Comparison of ENCODE assay signal across 22 cellular contexts in the genomic region with DNA sequence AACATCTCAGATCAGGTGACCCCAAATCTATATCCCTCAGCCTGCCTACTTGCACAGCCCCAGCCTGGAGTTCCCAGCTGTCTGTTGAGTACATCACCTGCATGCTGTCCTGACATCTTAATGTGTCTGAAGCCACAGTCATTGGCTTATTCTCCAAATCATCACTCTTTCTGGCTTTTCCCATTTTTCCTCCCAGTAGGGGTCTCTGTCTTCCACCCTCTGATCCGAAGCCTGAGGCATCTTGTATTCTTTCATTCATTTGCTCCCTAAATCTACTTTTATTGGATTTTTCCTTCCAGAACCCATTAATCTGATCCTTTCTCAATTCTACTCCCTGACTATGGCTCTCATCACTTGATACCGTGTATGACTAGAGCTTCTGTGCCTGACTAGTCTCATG.
DNase-seq lines count a peak whose midpoint lies in the region; ATAC-seq, FAIRE-seq and TF ChIP-seq lines count a peak whose summit lies in the region.
"Had no signal": no experiment of that assay in that cellular context is flagged by ENCODE, and none has a peak within 500 bp of the region (broad histone marks: within the 10 kb centered on the region; RNA-seq: fewer than 3 reads in every experiment).

No MANE protein-coding gene starts in this region.

- H3K27me3 ChIP-seq in HepG2 (ENCODE audit: control insufficient read depth in 1 of 2, insufficient read depth in 2 of 2, low read length in 2 of 2): no peaks in the 10 kb centered on the region
- no peaks in the 10 kb centered on the region for H3K27me3 ChIP-seq in right lobe of liver
- no peaks in the 10 kb centered on the region for H3K27me3 ChIP-seq in endodermal cell (ENCODE audit: control insufficient read depth, insufficient read depth, low read length, poor library complexity, severe bottlenecking)
- H3K27me3 ChIP-seq in body of pancreas: no peaks in the 10 kb centered on the region
- H3K27me3 ChIP-seq: MG63 had no signal

- CTCF ChIA-PET in HepG2 (lab: Yijun Ruan, JAX; ENCODE audit: low intra/inter-chr PET ratio, low total read pairs): interaction anchor here (1.2 kb wide), 1 partner anchor 281 kb away, joined by 4 read pairs; no protein-coding TSS in a partner anchor

- no peak overlapping the region for H2AFZ ChIP-seq in HepG2 (ENCODE audit: low read length)

- H3K9me3 ChIP-seq in HepG2 (ENCODE audit: low read length): peaks cover 15% of the 10 kb centered on the region
- no peaks in the 10 kb centered on the region for H3K9me3 ChIP-seq in right lobe of liver
- no peaks in the 10 kb centered on the region for H3K9me3 ChIP-seq in endodermal cell (ENCODE audit: control insufficient read depth, low read length)
- H3K9me3 ChIP-seq in body of pancreas: no peaks in the 10 kb centered on the region
- H3K9me3 ChIP-seq: MG63 had no signal

- H3K36me3 ChIP-seq in HepG2 (replicated peaks in 1 of 2; ENCODE audit: control insufficient read depth in 1 of 2, insufficient read depth in 2 of 2, low read length in 2 of 2): no peaks in the 10 kb centered on the region
- H3K36me3 ChIP-seq in right lobe of liver: no peaks in the 10 kb centered on the region
- no peaks in the 10 kb centered on the region for H3K36me3 ChIP-seq in endodermal cell (ENCODE audit: control insufficient read depth, insufficient read depth, low read length)
- H3K36me3 ChIP-seq in body of pancreas (replicated peaks in 1 of 2; ENCODE audit: insufficient read depth in 1 of 2, low read depth in 2 of 2): no peaks in the 10 kb centered on the region
- H3K36me3 ChIP-seq: MG63 had no signal

- POLR2A ChIA-PET in HepG2 (lab: Yijun Ruan, JAX): no interaction called here

- no peak overlapping the region for H3K27ac ChIP-seq in HepG2 (ENCODE audit: extremely low read length, insufficient read depth, low read length)
- H3K27ac ChIP-seq in right lobe of liver: no peak overlapping the region
- H3K27ac ChIP-seq in endodermal cell (ENCODE audit: low read depth, low read length): no peak overlapping the region
- no peak overlapping the region for H3K27ac ChIP-seq in body of pancreas
- H3K27ac ChIP-seq: HL-60 had no signal

- no peaks in the 10 kb centered on the region for H3K79me2 ChIP-seq in HepG2 (ENCODE audit: insufficient read depth, low read length)

- intact Hi-C loops in HepG2 (cut with micrococcal nuclease; ENCODE audit: unreplicated experiment): loop anchor here (1.0 kb wide), 1 partner anchor 281 kb away; no protein-coding TSS in a partner anchor
- intact Hi-C loops in right lobe of liver (cut with DNase I): no loop called here
- intact Hi-C loops in body of pancreas (cut with DNase I): no loop called here

- no peaks in the 10 kb centered on the region for H4K20me1 ChIP-seq in HepG2 (ENCODE audit: insufficient read depth, low read length)

- no peak for DNase-seq in HepG2 (ENCODE audit: low spot score)
- DNase-seq in right lobe of liver: no peak
- DNase-seq in NCI-H69 (lab: John Stamatoyannopoulos, UW): peak; percentile 57
- no peak for DNase-seq in endodermal cell
- no peak for DNase-seq in body of pancreas
- no peak for DNase-seq in ureter (ENCODE audit: low spot score)
- DNase-seq: C1 segment of cervical spinal cord; CD8-positive, alpha-beta memory T cell; DMS79 treated with DMSO at 0.1 percent for 48 hours; Kasumi-1; MG63; NCI-H1092; NCI-H1694; NCI-H2081 treated with DMSO at 0.1 percent for 48 hours; NCI-H226; NK-92 treated with Interleukin-12 subunit alpha and Interleukin-12 subunit beta, amount 100 ng/mL, for 24 hours; SHP77 treated with DMSO at 0.1 percent for 48 hours had no signal

- in situ Hi-C loops in HepG2 (cut with HindIII; ENCODE audit: extremely low pct_ligation_motif_present, low pct_unique_long_range_greater_than_20kb): no loop called here

- no peak overlapping the region for H3K4me3 ChIP-seq in HepG2 (replicated peaks in 1 of 3; ENCODE audit: insufficient read depth in 1 of 3, low read depth in 2 of 3, low read length in 3 of 3)
- no peak overlapping the region for H3K4me3 ChIP-seq in right lobe of liver
- H3K4me3 ChIP-seq in endodermal cell (ENCODE audit: low read length): no peak overlapping the region
- no peak overlapping the region for H3K4me3 ChIP-seq in body of pancreas
- H3K4me3 ChIP-seq: MG63 had no signal

- TF ChIP-seq EP300 in HepG2 (IDR thresholded peaks at IDR 0.05; ENCODE audit: low read depth in 2 of 2, low read length in 2 of 2) (no peak), HepG2 (CRISPR knock-in tag; IDR thresholded peaks at IDR 0.05; ENCODE audit: borderline replicate concordance) (no peak)

- H3K36me3 Mint-ChIP-seq in endodermal cell (ENCODE audit: low read depth): no peaks in the 10 kb centered on the region
- no peaks in the 10 kb centered on the region for H3K36me3 Mint-ChIP-seq in stimulated activated memory B cell treated with anti-CD40 and anti-IgM and Interleukin-4, amounts not matched to agents 10 μg/mL and 1 μg/mL and 100 μg/mL, for 72 hours
- H3K36me3 Mint-ChIP-seq: CD8-positive, alpha-beta memory T cell had no signal

- no peak for TF ChIP-seq RAD21 in HepG2 (CRISPR knock-in tag; IDR thresholded peaks at IDR 0.05)

- ATAC-seq in HepG2: no peak
- no peak for ATAC-seq in right lobe of liver
- no peak for ATAC-seq in stimulated activated memory B cell treated with anti-CD40 and anti-IgM and Interleukin-4, amounts not matched to agents 10 μg/mL and 1 μg/mL and 100 μg/mL, for 72 hours
- no peak for ATAC-seq in GM18519 (IDR thresholded peaks at IDR 0.05; ENCODE audit: low FRiP score, unreplicated experiment)
- ATAC-seq in body of pancreas: no peak

- BruUV-seq in HepG2 (replicated peaks; lab: Mats Ljungman, UMichigan): no TSS peak

- no peak for FAIRE-seq in HepG2 (lab: Jason Lieb, UNC)
- FAIRE-seq: H54, HTR-8/SVneo had no signal

- H3K4me3 Mint-ChIP-seq in endodermal cell: no peak overlapping the region
- H3K4me3 Mint-ChIP-seq in stimulated activated memory B cell treated with anti-CD40 and anti-IgM and Interleukin-4, amounts not matched to agents 10 μg/mL and 1 μg/mL and 100 μg/mL, for 72 hours: no peak overlapping the region
- H3K4me3 Mint-ChIP-seq: CD8-positive, alpha-beta memory T cell had no signal

- TF ChIP-seq POLR2A in HepG2 (IDR thresholded peaks at IDR 0.05; ENCODE audit: insufficient read depth in 1 of 2, low read depth in 2 of 2, low read length in 2 of 2) (no peak), right lobe of liver (IDR thresholded peaks at IDR 0.05) (no peak), body of pancreas (IDR thresholded peaks at IDR 0.05) (no peak)

- H3K4me1 Mint-ChIP-seq in endodermal cell: no peaks in the 10 kb centered on the region
- H3K4me1 Mint-ChIP-seq in stimulated activated memory B cell treated with anti-CD40 and anti-IgM and Interleukin-4, amounts not matched to agents 10 μg/mL and 1 μg/mL and 100 μg/mL, for 72 hours: no peaks in the 10 kb centered on the region
- H3K4me1 Mint-ChIP-seq: CD8-positive, alpha-beta memory T cell had no signal

- no peak overlapping the region for H3K4me2 ChIP-seq in HepG2 (ENCODE audit: low read depth, low read length)

- no peak overlapping the region for H3K27ac Mint-ChIP-seq in endodermal cell
- H3K27ac Mint-ChIP-seq in stimulated activated memory B cell treated with anti-CD40 and anti-IgM and Interleukin-4, amounts not matched to agents 10 μg/mL and 1 μg/mL and 100 μg/mL, for 72 hours: no peak overlapping the region
- H3K27ac Mint-ChIP-seq: CD8-positive, alpha-beta memory T cell had no signal

- no peaks in the 10 kb centered on the region for H3K27me3 Mint-ChIP-seq in endodermal cell (ENCODE audit: insufficient read depth)
- H3K27me3 Mint-ChIP-seq in stimulated activated memory B cell treated with anti-CD40 and anti-IgM and Interleukin-4, amounts not matched to agents 10 μg/mL and 1 μg/mL and 100 μg/mL, for 72 hours: no peaks in the 10 kb centered on the region
- H3K27me3 Mint-ChIP-seq: CD8-positive, alpha-beta memory T cell had no signal

- no peaks in the 10 kb centered on the region for H3K9me3 Mint-ChIP-seq in endodermal cell
- no peaks in the 10 kb centered on the region for H3K9me3 Mint-ChIP-seq in stimulated activated memory B cell treated with anti-CD40 and anti-IgM and Interleukin-4, amounts not matched to agents 10 μg/mL and 1 μg/mL and 100 μg/mL, for 72 hours

- WGBS in HepG2 (ENCODE audit: low lambda C conversion rate): 20% methylated on average over 2 of the region's 2 CpGs
- WGBS in right lobe of liver (ENCODE audit: insufficient coverage, low coverage, low lambda C conversion rate, missing lambda C conversion rate): 37% methylated on average over 2 of the region's 2 CpGs
- WGBS in endodermal cell (ENCODE audit: insufficient coverage in 1 of 2, insufficient read length in 1 of 2), 2 experiments: 69 to 78% methylated on average over 2 of the region's 2 CpGs
- 66 to 76% methylated on average over 2 of the region's 2 CpGs for WGBS in body of pancreas, 2 donors

- H3K4me1 ChIP-seq in HepG2 (ENCODE audit: insufficient read depth, low read length) (no peaks in the 10 kb centered on the region), right lobe of liver (no peaks in the 10 kb centered on the region), endodermal cell (ENCODE audit: control insufficient read depth, insufficient read depth, low read length) (no peaks in the 10 kb centered on the region), body of pancreas (no peaks in the 10 kb centered on the region)

- TF ChIP-seq CTCF in HepG2 (CRISPR knock-in tag; IDR thresholded peaks at IDR 0.05) (peak; percentile 33), right lobe of liver (IDR thresholded peaks at IDR 0.05) (no peak), endodermal cell (conservative IDR thresholded peaks at IDR 0.05) (peak; percentile 51), body of pancreas (IDR thresholded peaks at IDR 0.05) (no peak)

- no peak overlapping the region for H3K9ac ChIP-seq in HepG2 (ENCODE audit: insufficient read depth, low read depth, low read length)
- no peak overlapping the region for H3K9ac ChIP-seq in endodermal cell (ENCODE audit: extremely low read depth, low read length, poor library complexity, severe bottlenecking)

TF ChIP-seq in HepG2, 621 proteins besides CTCF, POLR2A, EP300 and RAD21:
- TF ChIP-seq ZNF329 (CRISPR knock-in tag; IDR thresholded peaks at IDR 0.05; ENCODE audit: low read depth) (no peak), JARID2 (CRISPR knock-in tag; IDR thresholded peaks at IDR 0.05; ENCODE audit: insufficient replicate concordance) (no peak), ZNF589 (CRISPR knock-in tag; conservative IDR thresholded peaks at IDR 0.05) (no peak), SMC3 (IDR thresholded peaks at IDR 0.05; ENCODE audit: low read length) (peak; percentile 19; the same call in 1 of the 2 replicates), STAG1 (CRISPR knock-in tag; IDR thresholded peaks at IDR 0.05) (peak; percentile 55)

Comparison
In these comparisons a context has a peak if more than half of its experiments do, and no peak if none do; other contexts are left out.
1. CTCF ChIP-seq: peak in HepG2 (single experiment) and endodermal cell (single experiment); none in right lobe of liver (0 of 4) and body of pancreas (0 of 7).